In genomic region chr12:48037267-48037915, GRCh38 we compare ENCODE assay signal across 13 cellular contexts.
DNase-seq lines count a peak whose midpoint lies in the region; FAIRE-seq and TF ChIP-seq lines count a peak whose summit lies in the region.
"Had no signal": no experiment of that assay in that cellular context is flagged by ENCODE, and none has a peak within 500 bp of the region (broad histone marks: within the 10 kb centered on the region; RNA-seq: fewer than 3 reads in every experiment).

No MANE protein-coding gene starts in this region.

- no peak for FAIRE-seq in HTR-8/SVneo (lab: Jason Lieb, UNC)
- FAIRE-seq: GM12891 had no signal

- DNase-seq in HTR-8/SVneo (ENCODE audit: insufficient read length, low spot score): peak; percentile 17
- DNase-seq in astrocyte of the spinal cord (ENCODE audit: low read depth, low spot score): peak; percentile 26
- peak; percentile 95 for DNase-seq in iPS-NIHi7 (ENCODE audit: extremely low spot score)
- peak; percentile 34 for DNase-seq in retinal pigment epithelial cell (ENCODE audit: low read depth)
- DNase-seq in KBM-7: no peak
- no peak for DNase-seq in activated effector memory CD4-positive, alpha-beta T cell treated with Interleukin-2 at 50 U/mL for 16 hours
- DNase-seq in globus pallidus (ENCODE audit: low spot score): no peak
- DNase-seq in NCI-H1048 (lab: John Stamatoyannopoulos, UW): no peak
- DNase-seq: colonic mucosa; heart left ventricle; NCI-H146; stimulated activated CD4-positive, alpha-beta T cell treated with anti-CD3 and anti-CD28 coated beads, Interleukin-1b, Interleukin-23, amount 100 ng/mL, for 48 hours had no signal

- TF ChIP-seq CTCF in astrocyte of the spinal cord (IDR thresholded peaks at IDR 0.05; ENCODE audit: low read depth, low read length): no peak
- TF ChIP-seq CTCF in retinal pigment epithelial cell (conservative IDR thresholded peaks at IDR 0.05; ENCODE audit: low read depth, low read length): no peak

- H3K4me3 ChIP-seq in astrocyte of the spinal cord (ENCODE audit: low read depth, low read length): no peak overlapping the region
- H3K4me3 ChIP-seq in retinal pigment epithelial cell (ENCODE audit: low read length): peak overlapping the region; percentile 9
- H3K4me3 ChIP-seq: colonic mucosa, heart left ventricle had no signal

- in situ Hi-C loops in astrocyte of the spinal cord (cut with HindIII; ENCODE audit: low sequenced_read_pairs): no loop called here
- in situ Hi-C loops in KBM-7 (cut with MboI; ENCODE audit: low pct_unique_long_range_greater_than_20kb, low sequenced_read_pairs): no loop called here

Comparison
In these comparisons a context has a peak if more than half of its experiments do, and no peak if none do; other contexts are left out.
1. DNase-seq: peak in HTR-8/SVneo (single experiment), astrocyte of the spinal cord (single experiment), iPS-NIHi7 (single experiment) and retinal pigment epithelial cell (single experiment); none in KBM-7 (single experiment), activated effector memory CD4-positive, alpha-beta T cell treated with Interleukin-2 at 50 U/mL for 16 hours (single experiment), globus pallidus (single experiment) and NCI-H1048 (single experiment).